Comparison of ENCODE assay signal across 8 cellular contexts in the genomic region with DNA sequence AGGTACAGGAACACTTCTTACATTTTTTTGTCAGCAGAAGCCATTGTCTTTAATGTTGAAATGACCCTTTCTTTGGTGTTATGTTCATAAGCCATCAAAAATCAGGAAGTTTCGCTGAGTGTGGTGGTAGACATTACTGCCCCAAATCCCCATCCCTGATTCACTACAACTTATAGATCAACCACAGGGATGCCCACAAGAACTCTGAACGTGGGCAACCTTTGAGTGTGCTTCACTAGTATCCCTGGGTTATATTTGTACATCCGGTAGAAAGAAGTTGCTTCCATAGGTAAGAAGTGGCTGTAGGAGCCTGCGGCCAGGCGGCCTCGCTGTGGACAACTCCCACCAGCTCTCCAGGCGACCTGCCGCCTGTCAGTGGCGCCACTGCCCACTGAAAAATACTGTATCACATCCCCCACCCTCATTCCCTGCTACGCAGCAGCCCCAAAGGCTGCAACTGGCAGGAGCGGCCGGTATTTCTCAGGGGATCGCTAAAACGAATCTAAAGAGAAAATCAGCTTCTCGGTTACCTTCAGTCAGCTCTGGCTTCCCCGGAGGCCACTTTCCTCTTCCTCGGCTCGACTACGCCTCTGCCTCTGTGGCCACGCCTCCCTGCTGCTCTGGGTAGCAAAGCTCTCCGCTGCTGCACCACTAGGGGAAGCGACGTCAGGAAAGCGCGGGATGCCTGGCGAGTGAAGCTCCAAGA. TPM values are rescaled to one million over a fixed set of nuclear protein-coding genes. Genes with fewer than 3 reads are reported as not detected.
DNase-seq lines count a peak whose midpoint lies in the region; ATAC-seq and TF ChIP-seq lines count a peak whose summit lies in the region.

No MANE protein-coding gene starts in this region.

- 26 to 37% (median 34%) methylated on average over 26 of the region's 26 CpGs for WGBS in psoas muscle, 3 donors
- 12% methylated on average over 26 of the region's 26 CpGs for WGBS in urinary bladder

- H3K4me1 ChIP-seq in cardiac muscle cell (ENCODE audit: low read depth) = no peaks in the 10 kb centered on the region
- no peaks in the 10 kb centered on the region for H3K4me1 ChIP-seq in psoas muscle
- no peaks in the 10 kb centered on the region for H3K4me1 ChIP-seq in urinary bladder (ENCODE audit: insufficient read depth)

- H3K4me3 ChIP-seq in cardiac muscle cell (peak overlapping the region; percentile 29), psoas muscle (peak overlapping the region; percentile 28), urinary bladder (ENCODE audit: low read depth, low read length) (peak overlapping the region; percentile 39)

- no peaks in the 10 kb centered on the region for H3K27me3 ChIP-seq in cardiac muscle cell
- H3K27me3 ChIP-seq in psoas muscle (ENCODE audit: insufficient read depth in 3 of 3, low read length in 2 of 3) = no peaks in the 10 kb centered on the region

- H3K27ac ChIP-seq in cardiac muscle cell (no peak overlapping the region), psoas muscle (no peak overlapping the region), urinary bladder (ENCODE audit: low read depth) (no peak overlapping the region)

- DNase-seq in CD1c-positive myeloid dendritic cell (ENCODE audit: extremely low spot score) (peak; percentile 47), M059J (ENCODE audit: low read depth) (peak; percentile 69), cardiac muscle cell (ENCODE audit: low read depth in 1 of 2, low spot score in 1 of 2) (peak; percentile 55), psoas muscle (peak; percentile 25 to 52), GM03348 (ENCODE audit: low spot score) (no peak)
- peak; percentile 49 for DNase-seq in activated effector memory CD4-positive, alpha-beta T cell treated with Interleukin-2 at 50 U/mL for 16 hours

- peak; percentile 98 for ATAC-seq in GM21381 (IDR thresholded peaks at IDR 0.05; ENCODE audit: unreplicated experiment)
- ATAC-seq in psoas muscle = no peak

- H3K36me3 ChIP-seq in cardiac muscle cell (no peaks in the 10 kb centered on the region), psoas muscle (ENCODE audit: insufficient read depth in 1 of 2, low read depth in 1 of 2) (peaks cover 0 to 3% of the 10 kb centered on the region in 2 donors), urinary bladder (ENCODE audit: insufficient read depth) (no peaks in the 10 kb centered on the region)

- intact Hi-C loops in psoas muscle (cut with DNase I) = no loop called here

- TF ChIP-seq CTCF in cardiac muscle cell (IDR thresholded peaks at IDR 0.05; ENCODE audit: low read depth, low read length) = peak; percentile 43
- no peak for TF ChIP-seq CTCF in psoas muscle (IDR thresholded peaks at IDR 0.05)

- H3K9me3 ChIP-seq in cardiac muscle cell (ENCODE audit: low read depth) (no peaks in the 10 kb centered on the region), psoas muscle (peaks cover 19% of the 10 kb centered on the region)

RNA-seq across cellular contexts. Expression of a gene that starts 13.9 kb away (rescaled TPM):
- not detected in 2 replicates for total RNA-seq in M059J (2014; rRNA removed; shearing (Covaris generic))
- not detected in 2 replicates for total RNA-seq in cardiac muscle cell
- not detected in 2 replicates for polyA plus RNA-seq in cardiac muscle cell
- total RNA-seq in psoas muscle = not detected
- polyA plus RNA-seq in psoas muscle = not detected
- total RNA-seq in urinary bladder = not detected
- not detected for polyA plus RNA-seq in urinary bladder

RNA-seq across cellular contexts. Expression of a gene that starts 43.5 kb away (rescaled TPM):
- total RNA-seq in M059J (2014; rRNA removed; shearing (Covaris generic)) = not detected in 2 replicates
- total RNA-seq in cardiac muscle cell (not detected in 2 replicates), psoas muscle (not detected), urinary bladder (not detected)
- polyA plus RNA-seq in cardiac muscle cell (not detected in 2 replicates), psoas muscle (not detected), urinary bladder (not detected)

RNA-seq across cellular contexts. Expression of a gene that starts 48.5 kb away (rescaled TPM):
- total RNA-seq in M059J (2014; rRNA removed; shearing (Covaris generic)) = 6.9 and 16.0 TPM in 2 replicates
- total RNA-seq in cardiac muscle cell (5.4 and 6.6 TPM in 2 replicates), psoas muscle (1 to 10 TPM; 2.9 to 4.4 (median 3.7) TPM), urinary bladder (19.0 TPM)
- polyA plus RNA-seq in cardiac muscle cell (6.1 and 6.5 TPM in 2 replicates), psoas muscle (1 to 10 TPM; 2.3 to 5.6 (median 3.1) TPM), urinary bladder (8.5 TPM)

RNA-seq across cellular contexts. Expression of a gene that starts 49.2 kb away (rescaled TPM):
- 7.6 and 8.6 TPM in 2 replicates for total RNA-seq in M059J (2014; rRNA removed; shearing (Covaris generic))
- total RNA-seq in cardiac muscle cell (5.1 and 18.5 TPM in 2 replicates), psoas muscle (1 to 10 TPM; 2.4 to 6.7 (median 3.9) TPM), urinary bladder (27.4 TPM)
- polyA plus RNA-seq in cardiac muscle cell (11.8 and 27.8 TPM in 2 replicates), psoas muscle (1 to 10 TPM; 2.2 to 3.2 (median 2.3) TPM), urinary bladder (3.5 TPM)
